Comparison of ENCODE assay signal across 1 cellular context in genomic region chr4:154024097-154024496, GRCh38.
TF ChIP-seq lines count a peak whose summit lies in the region.

No MANE protein-coding gene starts in this region.

TF ChIP-seq in GM23338, 12 proteins besides CTCF, POLR2A, EP300 and RAD21 (continued from another document):
- no peak for TF ChIP-seq ZNF462 (CRISPR knock-in tag; IDR thresholded peaks at IDR 0.05)
- TF ChIP-seq ETS1 (IDR thresholded peaks at IDR 0.05), result no peak
- TF ChIP-seq NANOG (IDR thresholded peaks at IDR 0.05; ENCODE audit: borderline replicate concordance), result no peak
- no peak for TF ChIP-seq EZH2phosphoT487 (IDR thresholded peaks at IDR 0.05; ENCODE audit: unreplicated experiment)
- no peak for TF ChIP-seq ZNF331 (CRISPR knock-in tag; IDR thresholded peaks at IDR 0.05; ENCODE audit: low read depth)
